19 cellular contexts compared by ENCODE assay signal in genomic region chr15:62756326-62756994, GRCh38.
A peak's percentile ranks its signal among the peaks of the same experiment; 100 is the strongest.
DNase-seq lines count a peak whose midpoint lies in the region; ATAC-seq and TF ChIP-seq lines count a peak whose summit lies in the region.
"Had no signal": no experiment of that assay in that cellular context is flagged by ENCODE, and none has a peak within 500 bp of the region (broad histone marks: within the 10 kb centered on the region; RNA-seq: fewer than 3 reads in every experiment).

No MANE protein-coding gene starts in this region.

- intact Hi-C loops in thyroid gland (cut with DNase I) = no loop called here

- DNase-seq in endodermal cell = no peak
- DNase-seq in neuronal stem cell (ENCODE audit: low spot score) = no peak
- peak; percentile 71 to 78 for DNase-seq in thyroid gland
- no peak for DNase-seq in NCI-H510A treated with DMSO at 0.1 percent for 48 hours (lab: John Stamatoyannopoulos, UW)
- DNase-seq: BE2C; CD8-positive, alpha-beta memory T cell; GF-D8; GOT3; HFFc6; KBM-7; NCI-H146; NCI-H2081 treated with DMSO at 0.1 percent for 48 hours; NCI-H345; NCI-H69; NK-92 treated with Interleukin-12 subunit alpha and Interleukin-12 subunit beta, amount 100 ng/mL, for 24 hours; OCI-M1 had no signal

- TF ChIP-seq CTCF in endodermal cell (conservative IDR thresholded peaks at IDR 0.05) = peak; percentile 31
- peak in 1 of 6 experiments; percentile 36 for TF ChIP-seq CTCF in thyroid gland (IDR thresholded peaks at IDR 0.05)

- H3K27me3 Mint-ChIP-seq in endodermal cell (ENCODE audit: insufficient read depth) = no peaks in the 10 kb centered on the region

- H3K23ac ChIP-seq in neuronal stem cell (ENCODE audit: low read depth, low read length, poor library complexity) = no peak overlapping the region

- no peak overlapping the region for H2BK12ac ChIP-seq in neuronal stem cell (ENCODE audit: low read length)

- H3K27me3 ChIP-seq in endodermal cell (ENCODE audit: control insufficient read depth, insufficient read depth, low read length, poor library complexity, severe bottlenecking) (no peaks in the 10 kb centered on the region), neuronal stem cell (ENCODE audit: control insufficient read depth in 3 of 3, insufficient read depth in 3 of 3, low read depth in 1 of 3, low read length in 3 of 3) (peaks cover 0 to 9% (median 0%) of the 10 kb centered on the region in 3 experiments), thyroid gland (no peaks in the 10 kb centered on the region)
- H3K27me3 ChIP-seq: BE2C had no signal

- peak in 1 of 2 donors; percentile 58 for TF ChIP-seq POLR2A in thyroid gland (IDR thresholded peaks at IDR 0.05)

- H3K27ac ChIP-seq in angular gyrus (ENCODE audit: low read depth, low read length) = peak overlapping the region; percentile 93
- H3K27ac ChIP-seq in endodermal cell (ENCODE audit: low read depth, low read length) = no peak overlapping the region
- no peak overlapping the region for H3K27ac ChIP-seq in neuronal stem cell (replicated peaks; ENCODE audit: low read length)
- H3K27ac ChIP-seq in thyroid gland = peak overlapping the region; percentile 92 to 97 (median 93)

- no peak overlapping the region for H2BK120ac ChIP-seq in neuronal stem cell (ENCODE audit: low read depth, low read length)

- H3K18ac ChIP-seq in neuronal stem cell (ENCODE audit: low read length) = peak overlapping the region; percentile 15

- no peak overlapping the region for H2AK5ac ChIP-seq in neuronal stem cell (ENCODE audit: low read depth, low read length)

- H2AFZ ChIP-seq in neuronal stem cell (ENCODE audit: low read length) = no peak overlapping the region

- H3K27ac Mint-ChIP-seq in endodermal cell = no peak overlapping the region
- H3K27ac Mint-ChIP-seq: CD8-positive, alpha-beta memory T cell had no signal

- H3K4ac ChIP-seq in neuronal stem cell (ENCODE audit: low read length) = no peak overlapping the region

- H4K91ac ChIP-seq in neuronal stem cell (ENCODE audit: low read depth, low read length, poor library complexity) = peak overlapping the region; percentile 81

- no peak for ATAC-seq in HG02610 (IDR thresholded peaks at IDR 0.05; ENCODE audit: unreplicated experiment)
- ATAC-seq in HG02840 (IDR thresholded peaks at IDR 0.05; ENCODE audit: low FRiP score, unreplicated experiment) = no peak

- peaks cover 43% of the 10 kb centered on the region for H3K36me3 Mint-ChIP-seq in endodermal cell (ENCODE audit: low read depth)
- H3K36me3 Mint-ChIP-seq: CD8-positive, alpha-beta memory T cell had no signal

- no peak overlapping the region for H2BK15ac ChIP-seq in neuronal stem cell (ENCODE audit: low read length)

- no peak overlapping the region for H3K9ac ChIP-seq in endodermal cell (ENCODE audit: extremely low read depth, low read length, poor library complexity, severe bottlenecking)
- H3K9ac ChIP-seq in neuronal stem cell (ENCODE audit: low read depth, low read length, poor library complexity) = peak overlapping the region; percentile 38

- H3K4me3 ChIP-seq in endodermal cell (ENCODE audit: low read length) = no peak overlapping the region
- no peak overlapping the region for H3K4me3 ChIP-seq in neuronal stem cell (ENCODE audit: low read length in 2 of 2)
- H3K4me3 ChIP-seq in thyroid gland (replicated peaks in 1 of 3) = no peak overlapping the region

- 92 to 98% methylated on average over 4 to 6 of the region's 6 CpGs for WGBS in endodermal cell (ENCODE audit: insufficient coverage in 1 of 2, insufficient read length in 1 of 2), 2 experiments
- no CpG with 5 or more reads among the region's 6 CpGs for WGBS in neuronal stem cell (ENCODE audit: extremely low coverage in 2 of 2, insufficient read length in 2 of 2, insufficient replicate concordance in 1 of 2), 2 donors
- 73 to 75% methylated on average over 6 of the region's 6 CpGs for WGBS in thyroid gland, 2 donors

- H4K8ac ChIP-seq in neuronal stem cell (ENCODE audit: low read depth, low read length) = no peak overlapping the region

- no peak overlapping the region for H2BK5ac ChIP-seq in neuronal stem cell (ENCODE audit: low read length)

- H3K36me3 ChIP-seq in endodermal cell (ENCODE audit: control insufficient read depth, insufficient read depth, low read length) = peaks cover 56% of the 10 kb centered on the region
- H3K36me3 ChIP-seq in neuronal stem cell (replicated peaks in 1 of 2; ENCODE audit: control insufficient read depth in 2 of 2, insufficient read depth in 2 of 2, low read length in 2 of 2) = no peaks in the 10 kb centered on the region
- no peaks in the 10 kb centered on the region for H3K36me3 ChIP-seq in thyroid gland
- H3K36me3 ChIP-seq: BE2C had no signal

- H3K9me3 Mint-ChIP-seq in endodermal cell = no peaks in the 10 kb centered on the region
- H3K9me3 Mint-ChIP-seq: CD8-positive, alpha-beta memory T cell; HFFc6 had no signal

- no peak overlapping the region for H3K14ac ChIP-seq in neuronal stem cell (ENCODE audit: low read length)

- peaks cover 50% of the 10 kb centered on the region for H3K4me1 Mint-ChIP-seq in endodermal cell
- H3K4me1 Mint-ChIP-seq: CD8-positive, alpha-beta memory T cell had no signal

- H3K4me3 Mint-ChIP-seq in endodermal cell = no peak overlapping the region
- H3K4me3 Mint-ChIP-seq: CD8-positive, alpha-beta memory T cell; HFFc6 had no signal

- H3K4me1 ChIP-seq in endodermal cell (ENCODE audit: control insufficient read depth, insufficient read depth, low read length) (peaks cover 21% of the 10 kb centered on the region), neuronal stem cell (ENCODE audit: control insufficient read depth in 2 of 2, insufficient read depth in 1 of 2, low read depth in 1 of 2, low read length in 2 of 2) (peaks cover 23 to 32% of the 10 kb centered on the region in 2 donors), thyroid gland (peaks cover 86 to 92% of the 10 kb centered on the region in 2 donors)

- H3K9me3 ChIP-seq in endodermal cell (ENCODE audit: control insufficient read depth, low read length) (no peaks in the 10 kb centered on the region), neuronal stem cell (replicated peaks in 1 of 2; ENCODE audit: control insufficient read depth in 2 of 2, insufficient read depth in 1 of 2, low read depth in 1 of 2, low read length in 2 of 2) (no peaks in the 10 kb centered on the region), thyroid gland (no peaks in the 10 kb centered on the region)
- H3K9me3 ChIP-seq: BE2C had no signal

- H3K4me2 ChIP-seq in neuronal stem cell (ENCODE audit: insufficient read depth, low read length, poor library complexity, severe bottlenecking) = no peak overlapping the region

- H3K79me1 ChIP-seq in neuronal stem cell (ENCODE audit: low read depth, low read length) = no peaks in the 10 kb centered on the region

Comparison
In these comparisons a context has a peak if more than half of its experiments do, and no peak if none do; other contexts are left out.
1. H3K27ac ChIP-seq: peak in angular gyrus (single experiment) and thyroid gland (3 of 3); none in endodermal cell (single experiment) and neuronal stem cell (single experiment).
2. DNase-seq: peak in thyroid gland (2 of 2); none in endodermal cell (single experiment), neuronal stem cell (single experiment) and NCI-H510A treated with DMSO at 0.1 percent for 48 hours (single experiment).